Comparison of ENCODE assay signal across 18 cellular contexts in genomic region chr12:121933522-121934317, GRCh38. TPM values are rescaled to one million over a fixed set of nuclear protein-coding genes. Genes with fewer than 3 reads are reported as not detected.
A peak's percentile ranks its signal among the peaks of the same experiment; 100 is the strongest.
DNase-seq lines count a peak whose midpoint lies in the region; ATAC-seq, FAIRE-seq and TF ChIP-seq lines count a peak whose summit lies in the region.
"Had no signal": no experiment of that assay in that cellular context is flagged by ENCODE, and none has a peak within 500 bp of the region (broad histone marks: within the 10 kb centered on the region; RNA-seq: fewer than 3 reads in every experiment).

No MANE protein-coding gene starts in this region.

- TF ChIP-seq RAD21 in A549 (conservative IDR thresholded peaks at IDR 0.05 in 1 of 2, IDR thresholded peaks at IDR 0.05 in 1 of 2), result no peak

- H3K4me2 ChIP-seq in A549, result no peak overlapping the region

- H3K4me3 ChIP-seq in A549 (no peak overlapping the region), iPS-15b (ENCODE audit: low read depth, low read length) (no peak overlapping the region)
- H3K4me3 ChIP-seq: Peyer's patch, upper lobe of left lung had no signal

- ATAC-seq in A549 (peak; percentile 54 to 62; a peak in 3 of 6 replicates), GM21528 (IDR thresholded peaks at IDR 0.05; ENCODE audit: low FRiP score, unreplicated experiment) (no peak), left colon (no peak), HG03520 (IDR thresholded peaks at IDR 0.05; ENCODE audit: unreplicated experiment) (no peak)
- ATAC-seq: activated T-cell treated with anti-CD3 and anti-CD28 coated beads, Interleukin-2, amount 50 U/mL, for 72 hours; esophagus mucosa had no signal

- H3K9me3 ChIP-seq in A549, result no peaks in the 10 kb centered on the region; the same call in 2 of the 3 replicates
- no peaks in the 10 kb centered on the region for H3K9me3 ChIP-seq in iPS-15b (ENCODE audit: control insufficient read depth, insufficient read depth, low read length)
- H3K9me3 ChIP-seq: Peyer's patch, upper lobe of left lung had no signal

- FAIRE-seq in A549 (lab: Jason Lieb, UNC), result no peak
- FAIRE-seq: GM18507, kidney had no signal

- intact Hi-C loops in left colon (cut with DNase I, micrococcal nuclease), result no loop called here

- CTCF ChIA-PET in A549 (lab: Yijun Ruan, JAX), result interaction anchor here (0.7 to 1.3 kb wide), 2 partner anchors 9 to 139 kb away, joined by 3 to 4 read pairs; no protein-coding TSS in a partner anchor

- H3K9ac ChIP-seq in iPS-15b (ENCODE audit: low read depth, low read length), result peak overlapping the region; percentile 32

- H3K4me1 ChIP-seq in A549 (no peaks in the 10 kb centered on the region), iPS-15b (ENCODE audit: control insufficient read depth, insufficient read depth, low read length) (peaks cover 3% of the 10 kb centered on the region)
- H3K4me1 ChIP-seq: Peyer's patch had no signal

- no peak overlapping the region for H3K27ac ChIP-seq in A549
- H3K27ac ChIP-seq: Peyer's patch, upper lobe of left lung, VCaP had no signal

- TF ChIP-seq POLR2A in A549 (IDR thresholded peaks at IDR 0.05; ENCODE audit: low read length), result no peak

- TF ChIP-seq CTCF in A549 (IDR thresholded peaks at IDR 0.05), result no peak

- WGBS in A549 (ENCODE audit: missing lambda C conversion rate), result 89% methylated on average over 17 of the region's 17 CpGs

- TF ChIP-seq EP300 in A549 (IDR thresholded peaks at IDR 0.05), result no peak

- H3K27me3 ChIP-seq in iPS-15b (ENCODE audit: control insufficient read depth, insufficient read depth, low read length), result no peaks in the 10 kb centered on the region
- H3K27me3 ChIP-seq: Peyer's patch, upper lobe of left lung had no signal

- DNase-seq in A549 (ENCODE audit: low read depth in 1 of 2, low spot score in 1 of 2) (no peak), HUDEP-2 (lab: John Stamatoyannopoulos, UW; ENCODE audit: unreplicated experiment in 76 of 76) (peak in 71 of 76 experiments; percentile 5 to 80 (median 54)), UCSD-AML1 (lab: John Stamatoyannopoulos, UW; ENCODE audit: unreplicated experiment) (peak; percentile 26), left colon (no peak), NK-92 (lab: John Stamatoyannopoulos, UW; ENCODE audit: unreplicated experiment) (no peak)
- DNase-seq: KBM-7; kidney; NCI-H2171 treated with DMSO at 0.1 percent for 48 hours; Peyer's patch; stimulated activated CD4-positive, alpha-beta T cell treated with anti-CD3 and anti-CD28 coated beads, Interleukin-12 subunit alpha, Interleukin-12 subunit beta, amount 100 ng/mL, for 4 hours had no signal

- no peaks in the 10 kb centered on the region for H3K36me3 ChIP-seq in iPS-15b (ENCODE audit: control insufficient read depth, insufficient read depth, low read length)
- H3K36me3 ChIP-seq: Peyer's patch, upper lobe of left lung had no signal

- POLR2A ChIA-PET in A549 (lab: Yijun Ruan, JAX), result no interaction called here

TF ChIP-seq in A549, 52 proteins besides CTCF, POLR2A, EP300 and RAD21:
- TF ChIP-seq FOSL2 (IDR thresholded peaks at IDR 0.05) (no peak), FOSL2 (CRISPR knock-in tag; IDR thresholded peaks at IDR 0.05) (no peak), ZNF302 (CRISPR knock-in tag; IDR thresholded peaks at IDR 0.05) (no peak), NPAS2 (CRISPR knock-in tag; IDR thresholded peaks at IDR 0.05; ENCODE audit: borderline replicate concordance) (no peak), KDM5A (IDR thresholded peaks at IDR 0.05) (no peak), NFE2L2 (conservative IDR thresholded peaks at IDR 0.05; ENCODE audit: low read length) (no peak), PHF8 (IDR thresholded peaks at IDR 0.05; ENCODE audit: borderline replicate concordance, low read depth) (no peak), TP53 (CRISPR knock-in tag; IDR thresholded peaks at IDR 0.05) (no peak), RARB (CRISPR knock-in tag; IDR thresholded peaks at IDR 0.05) (no peak), HOXB5 (CRISPR knock-in tag; IDR thresholded peaks at IDR 0.05) (no peak), SMC3 (IDR thresholded peaks at IDR 0.05) (no peak), BHLHE40 (IDR thresholded peaks at IDR 0.05; ENCODE audit: low read depth, low read length) (no peak), CBX8 (IDR thresholded peaks at IDR 0.05) (no peak), ESRRA (IDR thresholded peaks at IDR 0.05; ENCODE audit: borderline replicate concordance, low read length) (no peak), TFCP2L1 (CRISPR knock-in tag; IDR thresholded peaks at IDR 0.05) (no peak), MAFK (IDR thresholded peaks at IDR 0.05; ENCODE audit: partially characterized antibody) (no peak), RCOR1 (IDR thresholded peaks at IDR 0.05; ENCODE audit: low read depth, low read length) (no peak), ATOH8 (CRISPR knock-in tag; IDR thresholded peaks at IDR 0.05; ENCODE audit: low read depth) (no peak)
- TF ChIP-seq, protein P1, sequence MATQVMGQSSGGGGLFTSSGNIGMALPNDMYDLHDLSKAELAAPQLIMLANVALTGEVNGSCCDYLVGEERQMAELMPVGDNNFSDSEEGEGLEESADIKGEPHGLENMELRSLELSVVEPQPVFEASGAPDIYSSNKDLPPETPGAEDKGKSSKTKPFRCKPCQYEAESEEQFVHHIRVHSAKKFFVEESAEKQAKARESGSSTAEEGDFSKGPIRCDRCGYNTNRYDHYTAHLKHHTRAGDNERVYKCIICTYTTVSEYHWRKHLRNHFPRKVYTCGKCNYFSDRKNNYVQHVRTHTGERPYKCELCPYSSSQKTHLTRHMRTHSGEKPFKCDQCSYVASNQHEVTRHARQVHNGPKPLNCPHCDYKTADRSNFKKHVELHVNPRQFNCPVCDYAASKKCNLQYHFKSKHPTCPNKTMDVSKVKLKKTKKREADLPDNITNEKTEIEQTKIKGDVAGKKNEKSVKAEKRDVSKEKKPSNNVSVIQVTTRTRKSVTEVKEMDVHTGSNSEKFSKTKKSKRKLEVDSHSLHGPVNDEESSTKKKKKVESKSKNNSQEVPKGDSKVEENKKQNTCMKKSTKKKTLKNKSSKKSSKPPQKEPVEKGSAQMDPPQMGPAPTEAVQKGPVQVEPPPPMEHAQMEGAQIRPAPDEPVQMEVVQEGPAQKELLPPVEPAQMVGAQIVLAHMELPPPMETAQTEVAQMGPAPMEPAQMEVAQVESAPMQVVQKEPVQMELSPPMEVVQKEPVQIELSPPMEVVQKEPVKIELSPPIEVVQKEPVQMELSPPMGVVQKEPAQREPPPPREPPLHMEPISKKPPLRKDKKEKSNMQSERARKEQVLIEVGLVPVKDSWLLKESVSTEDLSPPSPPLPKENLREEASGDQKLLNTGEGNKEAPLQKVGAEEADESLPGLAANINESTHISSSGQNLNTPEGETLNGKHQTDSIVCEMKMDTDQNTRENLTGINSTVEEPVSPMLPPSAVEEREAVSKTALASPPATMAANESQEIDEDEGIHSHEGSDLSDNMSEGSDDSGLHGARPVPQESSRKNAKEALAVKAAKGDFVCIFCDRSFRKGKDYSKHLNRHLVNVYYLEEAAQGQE (IDR thresholded peaks at IDR 0.05), result no peak
- TF ChIP-seq, protein P2, sequence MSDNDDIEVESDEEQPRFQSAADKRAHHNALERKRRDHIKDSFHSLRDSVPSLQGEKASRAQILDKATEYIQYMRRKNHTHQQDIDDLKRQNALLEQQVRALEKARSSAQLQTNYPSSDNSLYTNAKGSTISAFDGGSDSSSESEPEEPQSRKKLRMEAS (IDR thresholded peaks at IDR 0.05), result no peak

RNA-seq across cellular contexts. Expression of gene CFAP251, which starts 15.3 kb away (rescaled TPM):
- 1.4 and 1.7 TPM in 2 replicates for polyA plus RNA-seq in A549 (2011; rRNA removed)
- polyA plus RNA-seq in A549 (2012; cell fraction: cytosol; rRNA removed), result 0.81 and 1.0 TPM in 2 replicates
- polyA plus RNA-seq in A549 (2012; cell fraction: nucleus; rRNA removed), result 1.3 and 2.1 TPM in 2 replicates
- polyA plus RNA-seq in A549 (2017; fragmentation: RNase III; extraction: RNeasy Plus Mini Kit Qiagen cat#74134 plus additional on column Dnase treatment), result 0.66 to 1.2 TPM (median 0.94 TPM) in 3 replicates
- 3.4 and 5.7 TPM in 2 replicates for polyA minus RNA-seq in A549 (2011; rRNA and poly(A)+ RNA removed)
- total RNA-seq in left colon, result under 1 TPM; 0.34 to 0.75 TPM

RNA-seq across cellular contexts. Expression of gene PSMD9, which starts 45.1 kb away (rescaled TPM):
- polyA plus RNA-seq in A549 (2011; rRNA removed) (81.4 and 89.3 TPM in 2 replicates), A549 (2017; fragmentation: RNase III; extraction: RNeasy Plus Mini Kit Qiagen cat#74134 plus additional on column Dnase treatment) (147 to 164 TPM (median 154 TPM) in 3 replicates)
- 215 and 228 TPM in 2 replicates for polyA plus RNA-seq in A549 (2012; cell fraction: cytosol; rRNA removed)
- polyA plus RNA-seq in A549 (2012; cell fraction: nucleus; rRNA removed), result 141 and 143 TPM in 2 replicates
- polyA minus RNA-seq in A549 (2011; rRNA and poly(A)+ RNA removed), result 32.1 and 48.0 TPM in 2 replicates
- total RNA-seq in left colon, result 10 to 100 TPM; 48.0 to 49.5 TPM

Comparison
In these comparisons a context has a peak if more than half of its experiments do, and no peak if none do; other contexts are left out.
1. ATAC-seq: peak in A549 (2 of 2); none in GM21528 (single experiment), left colon (single experiment) and HG03520 (single experiment).
2. DNase-seq: peak in HUDEP-2 (71 of 76) and UCSD-AML1 (single experiment); none in A549 (0 of 2), left colon (0 of 2) and NK-92 (single experiment).